Comparison of ENCODE assay signal across 1 cellular context in genomic region chr14:75278422-75279152, GRCh38.
TF ChIP-seq lines count a peak whose summit lies in the region.

Gene FOS, plus strand, starts transcription at chr14:75278828. Its CDS starts 155 bp downstream, at chr14:75278983.

TF ChIP-seq in HepG2, 621 proteins besides CTCF, POLR2A, EP300 and RAD21 (continued from another document and continues in another):
- no peak for TF ChIP-seq ZNF646 (CRISPR knock-in tag; IDR thresholded peaks at IDR 0.05)
- TF ChIP-seq ZSCAN21 (CRISPR knock-in tag; IDR thresholded peaks at IDR 0.05; ENCODE audit: borderline replicate concordance): peak; percentile 74; the same call in 1 of the 2 replicates
- peak; percentile 32; the same call in 1 of the 2 replicates for TF ChIP-seq TFAP4 (IDR thresholded peaks at IDR 0.05; ENCODE audit: borderline replicate concordance, low read depth)
- TF ChIP-seq SRSF4 (IDR thresholded peaks at IDR 0.05; ENCODE audit: low read depth, low read length, poor library complexity, severe bottlenecking): no peak
- no peak for TF ChIP-seq NFE2 (CRISPR knock-in tag; IDR thresholded peaks at IDR 0.05)
- TF ChIP-seq XRCC5 (optimal IDR thresholded peaks at IDR 0.05; ENCODE audit: low read length): no peak
- no peak for TF ChIP-seq BCLAF1 (IDR thresholded peaks at IDR 0.05)
- 0 out of 2 replicates have a peak, but pooled peaks have one; percentile 41 for TF ChIP-seq TBP (CRISPR knock-in tag; IDR thresholded peaks at IDR 0.05)
- TF ChIP-seq PHB2 (IDR thresholded peaks at IDR 0.05; ENCODE audit: partially characterized antibody): no peak
- peak; percentile 45 for TF ChIP-seq U2AF1 (optimal IDR thresholded peaks at IDR 0.05; ENCODE audit: low read depth, low read length)
- TF ChIP-seq PBX2 (CRISPR knock-in tag; IDR thresholded peaks at IDR 0.05): no peak
- no peak for TF ChIP-seq NR2F6 (IDR thresholded peaks at IDR 0.05)
- peak; percentile 12; the same call in 1 of the 2 replicates for TF ChIP-seq NR2F6 (CRISPR knock-in tag; IDR thresholded peaks at IDR 0.05)
- no peak for TF ChIP-seq ZMYM3 (CRISPR knock-in tag; IDR thresholded peaks at IDR 0.05)
- TF ChIP-seq REXO4 (CRISPR knock-in tag; IDR thresholded peaks at IDR 0.05; ENCODE audit: borderline replicate concordance): no peak
- TF ChIP-seq ZBTB42 (CRISPR knock-in tag; IDR thresholded peaks at IDR 0.05): no peak
- no peak for TF ChIP-seq ZNF724P (CRISPR knock-in tag; IDR thresholded peaks at IDR 0.05; ENCODE audit: borderline replicate concordance)
- TF ChIP-seq JARID2 (CRISPR knock-in tag; IDR thresholded peaks at IDR 0.05; ENCODE audit: insufficient replicate concordance): no peak
- TF ChIP-seq MXD1 (CRISPR knock-in tag; IDR thresholded peaks at IDR 0.05): 0 out of 2 replicates have a peak, but pooled peaks have one; percentile 18
- peak; percentile 81 for TF ChIP-seq AGO2 (optimal IDR thresholded peaks at IDR 0.05; ENCODE audit: low read depth, low read length)
- TF ChIP-seq ZNF788 (CRISPR knock-in tag; IDR thresholded peaks at IDR 0.05; ENCODE audit: borderline replicate concordance): peak; percentile 74
- peak; percentile 58; the same call in 1 of the 2 replicates for TF ChIP-seq BORCS8-MEF2B (CRISPR knock-in tag; IDR thresholded peaks at IDR 0.05)
- no peak for TF ChIP-seq ZNF207 (IDR thresholded peaks at IDR 0.05; ENCODE audit: borderline replicate concordance)
- peak; percentile 43; the same call in 1 of the 2 replicates for TF ChIP-seq ZNF24 (IDR thresholded peaks at IDR 0.05)
- no peak for TF ChIP-seq KAT8 (CRISPR knock-in tag; IDR thresholded peaks at IDR 0.05)
- no peak for TF ChIP-seq SOX13 (IDR thresholded peaks at IDR 0.05)
- TF ChIP-seq SOX13 (CRISPR knock-in tag; conservative IDR thresholded peaks at IDR 0.05 in 1 of 2, IDR thresholded peaks at IDR 0.05 in 1 of 2): no peak
- TF ChIP-seq GATAD2A (CRISPR knock-in tag; IDR thresholded peaks at IDR 0.05): no peak; the same call in 1 of the 2 replicates
- peak; percentile 76 for TF ChIP-seq SALL1 (CRISPR knock-in tag; IDR thresholded peaks at IDR 0.05)
- no peak for TF ChIP-seq NFE2L2 (IDR thresholded peaks at IDR 0.05; ENCODE audit: low read length)
- no peak; a peak in 1 of 4 replicates for TF ChIP-seq KLF16 (CRISPR knock-in tag; IDR thresholded peaks at IDR 0.05)
- peak in 1 of 2 experiments; percentile 77; a peak in 1 of 4 replicates for TF ChIP-seq REST (IDR thresholded peaks at IDR 0.05; ENCODE audit: borderline replicate concordance in 1 of 2, low read depth in 1 of 2, low read length in 2 of 2)
- TF ChIP-seq, protein P1, sequence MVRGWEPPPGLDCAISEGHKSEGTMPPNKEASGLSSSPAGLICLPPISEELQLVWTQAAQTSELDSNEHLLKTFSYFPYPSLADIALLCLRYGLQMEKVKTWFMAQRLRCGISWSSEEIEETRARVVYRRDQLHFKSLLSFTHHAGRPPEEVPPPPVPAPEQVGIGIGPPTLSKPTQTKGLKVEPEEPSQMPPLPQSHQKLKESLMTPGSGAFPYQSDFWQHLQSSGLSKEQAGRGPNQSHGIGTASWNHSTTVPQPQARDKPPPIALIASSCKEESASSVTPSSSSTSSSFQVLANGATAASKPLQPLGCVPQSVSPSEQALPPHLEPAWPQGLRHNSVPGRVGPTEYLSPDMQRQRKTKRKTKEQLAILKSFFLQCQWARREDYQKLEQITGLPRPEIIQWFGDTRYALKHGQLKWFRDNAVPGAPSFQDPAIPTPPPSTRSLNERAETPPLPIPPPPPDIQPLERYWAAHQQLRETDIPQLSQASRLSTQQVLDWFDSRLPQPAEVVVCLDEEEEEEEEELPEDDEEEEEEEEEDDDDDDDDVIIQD (CRISPR knock-in tag; IDR thresholded peaks at IDR 0.05; ENCODE audit: low read depth): no peak
- TF ChIP-seq HDAC2 (CRISPR knock-in tag; IDR thresholded peaks at IDR 0.05): no peak; the same call in 1 of the 2 replicates
- no peak for TF ChIP-seq KLF11 (CRISPR knock-in tag; IDR thresholded peaks at IDR 0.05)
- peak; percentile 77; the same call in 1 of the 2 replicates for TF ChIP-seq ZNF430 (CRISPR knock-in tag; IDR thresholded peaks at IDR 0.05)
- 0 out of 2 replicates have a peak, but pooled peaks have one; percentile 6 for TF ChIP-seq ZNF564 (CRISPR knock-in tag; IDR thresholded peaks at IDR 0.05)
- TF ChIP-seq, protein P2, sequence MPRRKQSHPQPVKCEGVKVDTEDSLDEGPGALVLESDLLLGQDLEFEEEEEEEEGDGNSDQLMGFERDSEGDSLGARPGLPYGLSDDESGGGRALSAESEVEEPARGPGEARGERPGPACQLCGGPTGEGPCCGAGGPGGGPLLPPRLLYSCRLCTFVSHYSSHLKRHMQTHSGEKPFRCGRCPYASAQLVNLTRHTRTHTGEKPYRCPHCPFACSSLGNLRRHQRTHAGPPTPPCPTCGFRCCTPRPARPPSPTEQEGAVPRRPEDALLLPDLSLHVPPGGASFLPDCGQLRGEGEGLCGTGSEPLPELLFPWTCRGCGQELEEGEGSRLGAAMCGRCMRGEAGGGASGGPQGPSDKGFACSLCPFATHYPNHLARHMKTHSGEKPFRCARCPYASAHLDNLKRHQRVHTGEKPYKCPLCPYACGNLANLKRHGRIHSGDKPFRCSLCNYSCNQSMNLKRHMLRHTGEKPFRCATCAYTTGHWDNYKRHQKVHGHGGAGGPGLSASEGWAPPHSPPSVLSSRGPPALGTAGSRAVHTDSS (CRISPR knock-in tag; conservative IDR thresholded peaks at IDR 0.05): no peak
- TF ChIP-seq, protein P3, sequence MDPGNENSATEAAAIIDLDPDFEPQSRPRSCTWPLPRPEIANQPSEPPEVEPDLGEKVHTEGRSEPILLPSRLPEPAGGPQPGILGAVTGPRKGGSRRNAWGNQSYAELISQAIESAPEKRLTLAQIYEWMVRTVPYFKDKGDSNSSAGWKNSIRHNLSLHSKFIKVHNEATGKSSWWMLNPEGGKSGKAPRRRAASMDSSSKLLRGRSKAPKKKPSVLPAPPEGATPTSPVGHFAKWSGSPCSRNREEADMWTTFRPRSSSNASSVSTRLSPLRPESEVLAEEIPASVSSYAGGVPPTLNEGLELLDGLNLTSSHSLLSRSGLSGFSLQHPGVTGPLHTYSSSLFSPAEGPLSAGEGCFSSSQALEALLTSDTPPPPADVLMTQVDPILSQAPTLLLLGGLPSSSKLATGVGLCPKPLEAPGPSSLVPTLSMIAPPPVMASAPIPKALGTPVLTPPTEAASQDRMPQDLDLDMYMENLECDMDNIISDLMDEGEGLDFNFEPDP (CRISPR knock-in tag; conservative IDR thresholded peaks at IDR 0.05): no peak
- 0 out of 2 replicates have a peak, but pooled peaks have one; percentile 32 for TF ChIP-seq NFATC3 (CRISPR knock-in tag; IDR thresholded peaks at IDR 0.05)
- no peak for TF ChIP-seq CCDC6 (CRISPR knock-in tag; IDR thresholded peaks at IDR 0.05)
